22 cellular contexts compared by ENCODE assay signal in genomic region chr1:201930137-201930536, GRCh38. TPM values are rescaled to one million over a fixed set of nuclear protein-coding genes. Genes with fewer than 3 reads are reported as not detected.
"Had no signal": no experiment of that assay in that cellular context is flagged by ENCODE, and none has a peak within 500 bp of the region (broad histone marks: within the 10 kb centered on the region; RNA-seq: fewer than 3 reads in every experiment).

No MANE protein-coding gene starts in this region.

- DNase-seq: activated B cell treated with CpG ODN at 0.5 μM for 24 hours; activated CD4-positive, alpha-beta T cell treated with anti-CD3 and anti-CD28 coated beads for 36 hours; activated CD4-positive, alpha-beta T cell treated with anti-CD3 and anti-CD28 coated beads, Interleukin-2, amount 50 U/mL, for 4 hours; activated CD8-positive, alpha-beta memory T cell treated with anti-CD3 and anti-CD28 coated beads, Interleukin-2, amount 50 U/mL, for 48 hours; activated naive CD4-positive, alpha-beta T cell treated with Interleukin-2 at 50 U/mL for 16 hours; activated naive CD8-positive, alpha-beta T cell treated with anti-CD3 and anti-CD28 coated beads for 36 hours; activated T-cell treated with anti-CD3 and anti-CD28 coated beads, Interleukin-2, amount 50 U/mL, for 48 hours; amniotic stem cell; dermis blood vessel endothelial cell; effector memory CD4-positive, alpha-beta T cell; heart left ventricle; islet precursor cell; left cardiac atrium; ovary; right cardiac atrium; stimulated activated CD4-positive, alpha-beta T cell treated with anti-CD3 and anti-CD28 coated beads, Interleukin-2, amount 100 ng/mL, for 24 hours; T-cell; testis; upper lobe of right lung had no signal

- H3K4me3 ChIP-seq: heart left ventricle, ovary, prostate gland, testis, upper lobe of right lung had no signal

- H3K9me3 ChIP-seq: heart left ventricle, neutrophil, ovary, prostate gland, testis, upper lobe of right lung had no signal

- H3K27me3 ChIP-seq: heart left ventricle, ovary, testis, upper lobe of right lung had no signal

- H3K4me1 ChIP-seq: prostate gland, upper lobe of right lung had no signal

- H3K36me3 ChIP-seq: neutrophil, ovary, prostate gland, upper lobe of right lung had no signal

- H3K27ac ChIP-seq: neutrophil, ovary, prostate gland, testis, upper lobe of right lung had no signal

RNA-seq across cellular contexts. Expression of gene LMOD1, which starts 16.2 kb away (rescaled TPM):
- total RNA-seq: activated B cell treated with CpG ODN at 0.5 μM for 24 hours; activated CD4-positive, alpha-beta T cell treated with anti-CD3 and anti-CD28 coated beads for 36 hours; activated CD8-positive, alpha-beta memory T cell treated with anti-CD3 and anti-CD28 coated beads for 36 hours; activated naive CD8-positive, alpha-beta T cell treated with anti-CD3 and anti-CD28 coated beads for 36 hours had no signal

RNA-seq across cellular contexts. Expression of gene SHISA4, which starts 41.4 kb away (rescaled TPM):
- total RNA-seq: activated naive CD8-positive, alpha-beta T cell treated with anti-CD3 and anti-CD28 coated beads for 36 hours had no signal
